Comparison of ENCODE assay signal across 1 cellular context in genomic region chr7:95435422-95435780, GRCh38.
TF ChIP-seq lines count a peak whose summit lies in the region.

No MANE protein-coding gene starts in this region.

TF ChIP-seq in endothelial cell of umbilical vein, 7 proteins besides CTCF, POLR2A, EP300 and RAD21 (continued from another document):
- TF ChIP-seq MAX (IDR thresholded peaks at IDR 0.05; ENCODE audit: insufficient read depth, insufficient read length), result no peak
- no peak for TF ChIP-seq MYC (IDR thresholded peaks at IDR 0.05; ENCODE audit: low read depth, low read length)
- TF ChIP-seq JUN (IDR thresholded peaks at IDR 0.05; ENCODE audit: borderline replicate concordance, insufficient read depth, insufficient read length, low read depth), result no peak
TF ChIP-seq in endothelial cell of umbilical vein: peak in this region for 0.
